ENCODE assay signal across 27 cellular contexts in genomic region chr6:151317995-151318365, GRCh38.
A peak's percentile ranks its signal among the peaks of the same experiment; 100 is the strongest.
DNase-seq lines count a peak whose midpoint lies in the region; ATAC-seq and TF ChIP-seq lines count a peak whose summit lies in the region.
"Had no signal": no experiment of that assay in that cellular context is flagged by ENCODE, and none has a peak within 500 bp of the region (broad histone marks: within the 10 kb centered on the region; RNA-seq: fewer than 3 reads in every experiment).

No MANE protein-coding gene starts in this region.

- intact Hi-C loops in right cardiac atrium (cut with DNase I) = no loop called here
- intact Hi-C loops in left cardiac atrium (cut with DNase I) = loop anchor here in 1 of 2 donors (10.0 kb wide), 1 partner anchor 53 kb away; no protein-coding TSS in a partner anchor

- ATAC-seq in right cardiac atrium (peak in 1 of 2 donors; percentile 31), left cardiac atrium (no peak), HG03469 (IDR thresholded peaks at IDR 0.05; ENCODE audit: unreplicated experiment) (no peak)
- ATAC-seq: activated CD4-positive, CD25-positive, alpha-beta regulatory T cell treated with anti-CD3 and anti-CD28 coated beads, Interleukin-2, amount 50 U/mL, for 24 hours; GM23338; left lobe of liver; naive thymus-derived CD8-positive, alpha-beta T cell; psoas muscle had no signal

- peaks cover 8% of the 10 kb centered on the region for H3K36me3 Mint-ChIP-seq in chondrocyte (ENCODE audit: low read depth)
- peaks cover 62% of the 10 kb centered on the region for H3K36me3 Mint-ChIP-seq in nephron (ENCODE audit: low read depth)
- peaks cover 39% of the 10 kb centered on the region for H3K36me3 Mint-ChIP-seq in type B pancreatic cell
- H3K36me3 Mint-ChIP-seq: naive thymus-derived CD8-positive, alpha-beta T cell had no signal

- H3K27me3 Mint-ChIP-seq in chondrocyte (ENCODE audit: low read depth) (no peaks in the 10 kb centered on the region), nephron (ENCODE audit: low read depth) (no peaks in the 10 kb centered on the region), type B pancreatic cell (no peaks in the 10 kb centered on the region)

- no peaks in the 10 kb centered on the region for H3K27me3 ChIP-seq in right cardiac atrium (ENCODE audit: control insufficient read depth, insufficient read depth)
- H3K27me3 ChIP-seq: adrenal gland, BLaER1 had no signal

- peak overlapping the region; percentile 85 for H3K27ac Mint-ChIP-seq in chondrocyte (ENCODE audit: unreplicated experiment)
- H3K27ac Mint-ChIP-seq in nephron = peak overlapping the region; percentile 95 to 99 (median 96)
- H3K27ac Mint-ChIP-seq in type B pancreatic cell = no peak overlapping the region
- H3K27ac Mint-ChIP-seq: activated naive CD4-positive, alpha-beta T cell treated with anti-CD3 and anti-CD28 coated beads for 36 hours; GM23338; naive thymus-derived CD8-positive, alpha-beta T cell had no signal

- peaks cover 58% of the 10 kb centered on the region for H3K4me1 Mint-ChIP-seq in chondrocyte (ENCODE audit: low read depth)
- H3K4me1 Mint-ChIP-seq in nephron = peaks cover 24% of the 10 kb centered on the region
- peaks cover 34% of the 10 kb centered on the region for H3K4me1 Mint-ChIP-seq in type B pancreatic cell (ENCODE audit: unreplicated experiment)
- H3K4me1 Mint-ChIP-seq: naive thymus-derived CD8-positive, alpha-beta T cell had no signal

- H3K4me3 Mint-ChIP-seq in chondrocyte (ENCODE audit: unreplicated experiment) (no peak overlapping the region), nephron (no peak overlapping the region), type B pancreatic cell (peak overlapping the region; percentile 53)
- H3K4me3 Mint-ChIP-seq: activated naive CD4-positive, alpha-beta T cell treated with anti-CD3 and anti-CD28 coated beads for 36 hours; activated T-cell treated with anti-CD3 and anti-CD28 coated beads, Interleukin-2, amount 50 U/mL, for 72 hours; GM23338; naive thymus-derived CD8-positive, alpha-beta T cell had no signal

- DNase-seq in right cardiac atrium (no peak), left cardiac atrium (no peak), chondrocyte (ENCODE audit: low spot score) (no peak), type B pancreatic cell (ENCODE audit: extremely low spot score, unreplicated experiment) (no peak), AG08396 (ENCODE audit: low spot score) (no peak)
- DNase-seq in activated CD4-positive, alpha-beta T cell treated with anti-CD3 and anti-CD28 coated beads for 4 hours = no peak
- DNase-seq: activated CD4-positive, alpha-beta T cell treated with anti-CD3 and anti-CD28 coated beads, Interleukin-2, amount 50 U/mL, for 48 hours; activated naive CD4-positive, alpha-beta T cell treated with anti-CD3 and anti-CD28 coated beads for 36 hours; activated T-cell treated with anti-CD3 and anti-CD28 coated beads, Interleukin-2, amount 50 U/mL, for 72 hours; adrenal gland; effector CD8-positive, alpha-beta T cell; naive thymus-derived CD8-positive, alpha-beta T cell; NCI-H1092; NCI-H187; NCI-H2171 treated with DMSO at 0.1 percent for 48 hours; NCI-H510A; occipital lobe; psoas muscle; stimulated activated naive CD4-positive, alpha-beta T cell had no signal

- no peak overlapping the region for H3K4me3 ChIP-seq in right cardiac atrium (ENCODE audit: low read length)
- H3K4me3 ChIP-seq: adrenal gland, BLaER1, GM23338, psoas muscle, smooth muscle cell, thoracic aorta had no signal

- H3K27ac ChIP-seq in right cardiac atrium (ENCODE audit: low read length) = peak overlapping the region; percentile 8
- H3K27ac ChIP-seq: adrenal gland, BLaER1, psoas muscle, thoracic aorta had no signal

- H3K4me1 ChIP-seq in right cardiac atrium (ENCODE audit: control insufficient read depth, insufficient read depth, low read length) = no peaks in the 10 kb centered on the region
- H3K4me1 ChIP-seq: adrenal gland, psoas muscle had no signal

- H3K9me3 Mint-ChIP-seq in chondrocyte (ENCODE audit: low read depth) (peaks cover 3% of the 10 kb centered on the region), nephron (peaks cover 6% of the 10 kb centered on the region), type B pancreatic cell (peaks cover 10% of the 10 kb centered on the region)

- 57% methylated on average over 3 of the region's 3 CpGs for WGBS in right cardiac atrium

- no peaks in the 10 kb centered on the region for H3K9me3 ChIP-seq in right cardiac atrium (ENCODE audit: control insufficient read depth, low read length)
- H3K9me3 ChIP-seq: adrenal gland, psoas muscle, thoracic aorta had no signal

- TF ChIP-seq CTCF in chondrocyte (IDR thresholded peaks at IDR 0.05) = no peak
- no peak for TF ChIP-seq CTCF in nephron (IDR thresholded peaks at IDR 0.05; ENCODE audit: unreplicated experiment in 3 of 3)
- TF ChIP-seq CTCF in type B pancreatic cell (conservative IDR thresholded peaks at IDR 0.05) = no peak
